In the genomic region with DNA sequence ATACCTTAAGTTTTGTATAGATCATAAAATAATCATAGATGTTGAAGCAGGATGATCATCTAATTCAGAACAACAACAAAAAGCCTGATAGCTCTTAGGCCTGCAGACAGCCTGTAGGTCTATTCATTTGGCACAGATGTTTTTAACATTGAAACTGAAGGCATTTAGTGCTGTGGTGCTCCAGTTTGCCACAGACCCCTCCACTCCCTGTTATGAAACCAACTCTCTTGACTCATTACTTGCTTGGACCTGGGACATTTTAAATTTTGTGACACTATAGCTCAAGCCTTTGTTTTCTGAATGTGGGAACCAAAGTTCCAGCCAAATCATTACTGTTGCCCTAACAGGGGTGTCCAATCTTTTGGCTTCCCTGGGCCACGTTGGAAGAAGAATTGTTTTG, we compare ENCODE assay signal across 17 cellular contexts. TPM values are rescaled to one million over a fixed set of nuclear protein-coding genes. Genes with fewer than 3 reads are reported as not detected.
DNase-seq lines count a peak whose midpoint lies in the region; ATAC-seq lines count a peak whose summit lies in the region.
"Had no signal": no experiment of that assay in that cellular context is flagged by ENCODE, and none has a peak within 500 bp of the region (broad histone marks: within the 10 kb centered on the region; RNA-seq: fewer than 3 reads in every experiment).

No MANE protein-coding gene starts in this region.

- no peaks in the 10 kb centered on the region for H3K27me3 ChIP-seq in trophoblast cell (ENCODE audit: insufficient read depth, low read length)

- no peaks in the 10 kb centered on the region for H3K27me3 Mint-ChIP-seq in activated CD4-positive, alpha-beta T cell treated with anti-CD3 and anti-CD28 coated beads, Interleukin-2, amount 10 ng/mL, durations not matched to agents 24 days and 14 days
- no peaks in the 10 kb centered on the region for H3K27me3 Mint-ChIP-seq in activated CD4-positive, alpha-beta memory T cell treated with anti-CD3 and anti-CD28 coated beads, Interleukin-2, amount 10 ng/mL, durations not matched to agents 7 days and 5 days

- no peak overlapping the region for H2BK120ac ChIP-seq in trophoblast cell (ENCODE audit: insufficient read depth, low read length, poor library complexity)

- H3K4me2 ChIP-seq in trophoblast cell (ENCODE audit: low read length), result no peak overlapping the region
- H3K4me2 ChIP-seq: A549 had no signal

- H3K27ac Mint-ChIP-seq in activated CD4-positive, alpha-beta T cell treated with anti-CD3 and anti-CD28 coated beads, Interleukin-2, amount 10 ng/mL, durations not matched to agents 24 days and 14 days, result peak overlapping the region; percentile 89
- peak overlapping the region; percentile 92 for H3K27ac Mint-ChIP-seq in activated CD4-positive, alpha-beta memory T cell treated with anti-CD3 and anti-CD28 coated beads, Interleukin-2, amount 10 ng/mL, durations not matched to agents 7 days and 5 days
- H3K27ac Mint-ChIP-seq: memory B cell had no signal

- no peak overlapping the region for H2AFZ ChIP-seq in trophoblast cell (ENCODE audit: insufficient read depth, low read length, poor library complexity)

- POLR2A ChIA-PET in activated CD4-positive, alpha-beta memory T cell treated with anti-CD3 and anti-CD28 coated beads, Interleukin-2, amount 10 ng/mL, durations not matched to agents 7 days and 5 days (lab: Charles Lee), result interaction anchor here (0.8 to 19.4 kb wide), 14 partner anchors 8 to 432 kb away, joined by 3 to 366 read pairs (median 5); a partner anchor contains a TSS

- WGBS in trophoblast cell (ENCODE audit: extremely low coverage, insufficient coverage, insufficient read length), result no CpG with 5 or more reads among the region's 1 CpG

- H3K27ac ChIP-seq in trophoblast cell (ENCODE audit: low read depth, low read length), result no peak overlapping the region
- H3K27ac ChIP-seq: A549, thoracic aorta had no signal

- no peak overlapping the region for H4K91ac ChIP-seq in trophoblast cell (ENCODE audit: low read depth, low read length)

- ATAC-seq in GM21360 (IDR thresholded peaks at IDR 0.05; ENCODE audit: unreplicated experiment), result peak; percentile 45
- ATAC-seq: A549 had no signal

- peaks cover 7% of the 10 kb centered on the region for H3K79me1 ChIP-seq in trophoblast cell (ENCODE audit: low read length)

- H3K4me3 ChIP-seq in trophoblast cell (ENCODE audit: low read depth, low read length), result no peak overlapping the region
- H3K4me3 ChIP-seq: A549, dorsolateral prefrontal cortex, skin epidermis, thoracic aorta had no signal

- H2AK5ac ChIP-seq in trophoblast cell (ENCODE audit: low read length), result no peak overlapping the region

- no peaks in the 10 kb centered on the region for H3K9me3 ChIP-seq in trophoblast cell (ENCODE audit: insufficient read depth, low read depth, low read length)
- H3K9me3 ChIP-seq: A549, thoracic aorta had no signal

- CTCF ChIA-PET in activated CD4-positive, alpha-beta memory T cell treated with anti-CD3 and anti-CD28 coated beads, Interleukin-2, amount 10 ng/mL, durations not matched to agents 7 days and 5 days (lab: Charles Lee), result interaction anchor here (0.8 to 10.2 kb wide), 8 partner anchors 8 to 145 kb away, joined by 3 to 54 read pairs (median 5); a partner anchor contains a TSS

- peaks cover 32% of the 10 kb centered on the region for H3K36me3 Mint-ChIP-seq in activated CD4-positive, alpha-beta T cell treated with anti-CD3 and anti-CD28 coated beads, Interleukin-2, amount 10 ng/mL, durations not matched to agents 24 days and 14 days (ENCODE audit: low read depth)
- H3K36me3 Mint-ChIP-seq in activated CD4-positive, alpha-beta memory T cell treated with anti-CD3 and anti-CD28 coated beads, Interleukin-2, amount 10 ng/mL, durations not matched to agents 7 days and 5 days (ENCODE audit: low read depth), result peaks cover 64% of the 10 kb centered on the region
- H3K36me3 Mint-ChIP-seq: memory B cell had no signal

- peaks cover 74% of the 10 kb centered on the region for H3K4me1 Mint-ChIP-seq in activated CD4-positive, alpha-beta T cell treated with anti-CD3 and anti-CD28 coated beads, Interleukin-2, amount 10 ng/mL, durations not matched to agents 24 days and 14 days
- peaks cover 84% of the 10 kb centered on the region for H3K4me1 Mint-ChIP-seq in activated CD4-positive, alpha-beta memory T cell treated with anti-CD3 and anti-CD28 coated beads, Interleukin-2, amount 10 ng/mL, durations not matched to agents 7 days and 5 days

- H3K18ac ChIP-seq in trophoblast cell (ENCODE audit: low read length), result no peak overlapping the region

- H2BK5ac ChIP-seq in trophoblast cell (ENCODE audit: low read depth, low read length, poor library complexity), result no peak overlapping the region

- H3K4me3 Mint-ChIP-seq in activated CD4-positive, alpha-beta T cell treated with anti-CD3 and anti-CD28 coated beads, Interleukin-2, amount 10 ng/mL, durations not matched to agents 24 days and 14 days, result peak overlapping the region; percentile 76
- H3K4me3 Mint-ChIP-seq in activated CD4-positive, alpha-beta memory T cell treated with anti-CD3 and anti-CD28 coated beads, Interleukin-2, amount 10 ng/mL, durations not matched to agents 7 days and 5 days, result peak overlapping the region; percentile 75
- H3K4me3 Mint-ChIP-seq: memory B cell had no signal

- H3K9me3 Mint-ChIP-seq in activated CD4-positive, alpha-beta T cell treated with anti-CD3 and anti-CD28 coated beads, Interleukin-2, amount 10 ng/mL, durations not matched to agents 24 days and 14 days, result no peaks in the 10 kb centered on the region
- H3K9me3 Mint-ChIP-seq in activated CD4-positive, alpha-beta memory T cell treated with anti-CD3 and anti-CD28 coated beads, Interleukin-2, amount 10 ng/mL, durations not matched to agents 7 days and 5 days, result peaks cover under 1% of the 10 kb centered on the region

- peak overlapping the region; percentile 50 for H3K4ac ChIP-seq in trophoblast cell (ENCODE audit: low read depth, low read length)

- H2BK12ac ChIP-seq in trophoblast cell (ENCODE audit: low read length), result no peak overlapping the region

- H4K12ac ChIP-seq in trophoblast cell (ENCODE audit: low read depth, low read length), result no peak overlapping the region

- DNase-seq in activated CD4-positive, alpha-beta T cell treated with anti-CD3 and anti-CD28 coated beads, Interleukin-2, amount 10 ng/mL, durations not matched to agents 24 days and 14 days, result peak; percentile 82
- no peak for DNase-seq in activated CD4-positive, alpha-beta T cell treated with anti-CD3 and anti-CD28 coated beads for 1 hour
- no peak for DNase-seq in activated CD4-positive, alpha-beta memory T cell treated with anti-CD3 and anti-CD28 coated beads, Interleukin-2, amount 10 ng/mL, durations not matched to agents 7 days and 5 days
- no peak for DNase-seq in trophoblast cell
- DNase-seq in AML-193 (lab: John Stamatoyannopoulos, UW), result no peak
- no peak for DNase-seq in iPS-NIHi11 (ENCODE audit: low spot score)
- no peak for DNase-seq in glomerular visceral epithelial cell (ENCODE audit: extremely low spot score)
- DNase-seq: activated CD8-positive, alpha-beta memory T cell treated with anti-CD3 and anti-CD28 coated beads, Interleukin-2, amount 50 U/mL, for 48 hours; dorsolateral prefrontal cortex; occipital lobe; Right ventricle myocardium superior had no signal

- H3K23ac ChIP-seq in trophoblast cell (ENCODE audit: low read length), result no peak overlapping the region

- H3K9ac ChIP-seq in trophoblast cell (ENCODE audit: low read length), result no peak overlapping the region

- H3K36me3 ChIP-seq in trophoblast cell (ENCODE audit: control insufficient read depth in 1 of 2, insufficient read depth in 2 of 2, low read length in 2 of 2), result peaks cover 0 to 3% of the 10 kb centered on the region in 2 experiments
- H3K36me3 ChIP-seq: thoracic aorta had no signal

- intact Hi-C loops in activated CD4-positive, alpha-beta T cell treated with anti-CD3 and anti-CD28 coated beads, Interleukin-2, amount 10 ng/mL, durations not matched to agents 24 days and 14 days (cut with micrococcal nuclease), result loop anchor here (2.0 to 10.0 kb wide), 4 partner anchors 58 to 576 kb away; a partner anchor contains a TSS

- H3K14ac ChIP-seq in trophoblast cell (ENCODE audit: low read length), result no peak overlapping the region

- H3K4me1 ChIP-seq in trophoblast cell (ENCODE audit: control insufficient read depth in 1 of 2, insufficient read depth in 2 of 2, low read length in 2 of 2), result peaks cover 11 to 13% of the 10 kb centered on the region in 2 experiments
- H3K4me1 ChIP-seq: A549 had no signal

- H3K79me2 ChIP-seq in trophoblast cell (ENCODE audit: control insufficient read depth, insufficient read depth, low read length, poor library complexity), result peaks cover 11% of the 10 kb centered on the region

- no peak overlapping the region for H4K8ac ChIP-seq in trophoblast cell (ENCODE audit: low read depth, low read length)

RNA-seq across cellular contexts. Expression of a gene that starts 9.1 kb away (rescaled TPM):
- total RNA-seq in activated CD4-positive, alpha-beta T cell treated with anti-CD3 and anti-CD28 coated beads, Interleukin-2, amount 10 ng/mL, durations not matched to agents 24 days and 14 days, result 108 and 118 TPM in 2 replicates
- total RNA-seq in activated CD4-positive, alpha-beta memory T cell treated with anti-CD3 and anti-CD28 coated beads, Interleukin-2, amount 10 ng/mL, durations not matched to agents 7 days and 5 days, result 100 to 1,000 TPM; 186 to 195 TPM
- 145 and 158 TPM in 2 replicates for polyA plus RNA-seq in trophoblast cell (2013)

RNA-seq across cellular contexts. Expression of a gene that starts 49.4 kb away (rescaled TPM):
- total RNA-seq in activated CD4-positive, alpha-beta T cell treated with anti-CD3 and anti-CD28 coated beads, Interleukin-2, amount 10 ng/mL, durations not matched to agents 24 days and 14 days, result 0.44 and 0.47 TPM in 2 replicates
- total RNA-seq in activated CD4-positive, alpha-beta memory T cell treated with anti-CD3 and anti-CD28 coated beads, Interleukin-2, amount 10 ng/mL, durations not matched to agents 7 days and 5 days, result under 1 TPM; 0.48 to 0.60 TPM
- polyA plus RNA-seq in trophoblast cell (2013), result 13.0 and 14.0 TPM in 2 replicates
- total RNA-seq: M059J had no signal
